ENCODE assay signal across 15 cellular contexts in the genomic region with DNA sequence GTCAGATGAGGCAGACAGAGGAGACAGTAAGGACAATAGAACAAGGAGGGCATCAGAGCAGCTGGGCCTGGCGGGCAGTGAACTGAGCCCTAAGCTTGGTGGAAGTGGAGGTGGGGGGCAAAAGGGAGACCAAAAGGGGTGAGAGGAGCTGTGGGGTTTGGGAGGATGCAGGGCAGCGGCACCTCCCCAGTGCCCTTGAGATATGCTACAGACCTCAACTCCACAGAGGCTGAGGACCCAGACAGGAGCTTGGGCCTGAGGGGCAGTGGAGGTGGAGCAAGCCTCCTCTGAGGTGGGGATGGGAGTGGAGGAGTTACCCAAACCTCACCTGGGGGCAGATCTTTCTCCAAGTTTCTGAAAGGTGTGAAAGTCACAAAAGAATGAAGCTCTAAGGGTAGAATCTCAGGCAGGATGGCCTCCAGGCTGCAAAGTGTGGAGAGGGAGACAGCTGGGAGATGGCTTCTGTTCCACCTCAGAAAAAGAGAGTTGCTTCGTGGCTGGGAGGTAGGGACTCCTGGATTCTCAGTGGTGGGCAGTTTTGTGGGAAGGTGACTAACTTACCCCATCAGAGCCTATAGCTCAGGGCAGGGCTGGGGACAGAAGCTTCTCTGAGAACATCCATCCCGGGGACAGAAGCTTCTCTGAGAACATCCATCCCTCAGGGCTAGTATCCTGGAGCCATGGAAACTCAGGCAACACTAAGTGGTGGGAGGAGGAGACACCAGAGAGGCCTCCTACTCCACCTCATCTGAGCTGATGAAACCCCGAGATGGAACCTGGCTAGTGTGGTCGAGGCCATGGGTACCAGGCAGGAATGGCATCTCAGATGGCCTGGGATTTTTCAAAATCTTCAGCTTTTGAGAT. TPM values are rescaled to one million over a fixed set of nuclear protein-coding genes. Genes with fewer than 3 reads are reported as not detected.
DNase-seq lines count a peak whose midpoint lies in the region; ATAC-seq, FAIRE-seq and TF ChIP-seq lines count a peak whose summit lies in the region.
"Had no signal": no experiment of that assay in that cellular context is flagged by ENCODE, and none has a peak within 500 bp of the region (broad histone marks: within the 10 kb centered on the region; RNA-seq: fewer than 3 reads in every experiment).

No MANE protein-coding gene starts in this region.

- peak overlapping the region in 1 of 2 donors; percentile 25 for H3K27ac ChIP-seq in breast epithelium
- H3K27ac ChIP-seq in thyroid gland = no peak overlapping the region

- peak overlapping the region; percentile 68 for H3K27ac Mint-ChIP-seq in MCF 10A (ENCODE audit: low read depth, unreplicated experiment)
- H3K27ac Mint-ChIP-seq in T-helper 17 cell = peak overlapping the region; percentile 70
- H3K27ac Mint-ChIP-seq in type B pancreatic cell = peak overlapping the region; percentile 75

- H3K36me3 Mint-ChIP-seq in MCF 10A (ENCODE audit: insufficient read depth, unreplicated experiment) = peaks cover 6% of the 10 kb centered on the region
- H3K36me3 Mint-ChIP-seq in T-helper 17 cell (ENCODE audit: low read depth) = no peaks in the 10 kb centered on the region
- H3K36me3 Mint-ChIP-seq in type B pancreatic cell = no peaks in the 10 kb centered on the region

- H3K4me1 Mint-ChIP-seq in MCF 10A (ENCODE audit: insufficient read depth, unreplicated experiment) = peaks cover 20% of the 10 kb centered on the region
- peaks cover 25% of the 10 kb centered on the region for H3K4me1 Mint-ChIP-seq in T-helper 17 cell
- peaks cover 20% of the 10 kb centered on the region for H3K4me1 Mint-ChIP-seq in type B pancreatic cell (ENCODE audit: unreplicated experiment)

- H3K9me3 ChIP-seq in breast epithelium = no peaks in the 10 kb centered on the region
- no peaks in the 10 kb centered on the region for H3K9me3 ChIP-seq in T-helper 17 cell (ENCODE audit: control insufficient read depth, low read length, poor library complexity, severe bottlenecking)
- no peaks in the 10 kb centered on the region for H3K9me3 ChIP-seq in iPS-15b (ENCODE audit: control insufficient read depth, insufficient read depth, low read length)
- H3K9me3 ChIP-seq in thyroid gland = no peaks in the 10 kb centered on the region
- H3K9me3 ChIP-seq: pancreas had no signal

- POLR2A ChIA-PET in MCF 10A (lab: Yijun Ruan, JAX) = interaction anchor here (0.7 to 5.7 kb wide), 6 partner anchors 12 to 371 kb away, joined by 3 to 71 read pairs (median 22); a partner anchor contains a TSS

- CTCF ChIA-PET in MCF 10A (lab: Yijun Ruan, JAX) = interaction anchor here (0.5 to 1.5 kb wide), 6 partner anchors 9 to 229 kb away, joined by 3 to 8 read pairs (median 4); no protein-coding TSS in a partner anchor

- 76 to 86% methylated on average over 6 of the region's 6 CpGs for WGBS in thyroid gland, 2 donors

- peak overlapping the region; percentile 28 for H3K4me3 Mint-ChIP-seq in MCF 10A (ENCODE audit: unreplicated experiment)
- H3K4me3 Mint-ChIP-seq in T-helper 17 cell = peak overlapping the region; percentile 19
- H3K4me3 Mint-ChIP-seq in type B pancreatic cell = peak overlapping the region; percentile 83

- TF ChIP-seq POLR2A in breast epithelium (IDR thresholded peaks at IDR 0.05) (no peak), thyroid gland (IDR thresholded peaks at IDR 0.05) (no peak)

- H3K9ac ChIP-seq in iPS-15b (ENCODE audit: low read depth, low read length) = no peak overlapping the region

- H3K4me1 ChIP-seq in breast epithelium (peaks cover 0 to 19% of the 10 kb centered on the region in 2 donors), iPS-15b (ENCODE audit: control insufficient read depth, insufficient read depth, low read length) (peaks cover 4% of the 10 kb centered on the region), thyroid gland (peaks cover 17 to 18% of the 10 kb centered on the region in 2 donors)

- no peaks in the 10 kb centered on the region for H3K27me3 ChIP-seq in breast epithelium
- H3K27me3 ChIP-seq in iPS-15b (ENCODE audit: control insufficient read depth, insufficient read depth, low read length) = peaks cover 11% of the 10 kb centered on the region
- no peaks in the 10 kb centered on the region for H3K27me3 ChIP-seq in thyroid gland
- H3K27me3 ChIP-seq: pancreas had no signal

- FAIRE-seq in HTR-8/SVneo (lab: Jason Lieb, UNC) = no peak
- FAIRE-seq: bronchial epithelial cell, pancreas had no signal

- intact Hi-C loops in MCF 10A (cut with micrococcal nuclease) = loop anchor here (10.0 kb wide), 1 partner anchor 149 kb away; a partner anchor contains a TSS
- intact Hi-C loops in breast epithelium (cut with DNase I; ENCODE audit: low total_unique reads) = loop anchor here (10.0 kb wide), 1 partner anchor 69 kb away; a partner anchor contains a TSS
- intact Hi-C loops in thyroid gland (cut with DNase I) = loop anchor here (5.0 to 10.0 kb wide), 2 partner anchors 71 to 229 kb away; a partner anchor contains a TSS

- DNase-seq in MCF 10A (ENCODE audit: unreplicated experiment) (no peak), breast epithelium (ENCODE audit: low spot score in 2 of 2) (no peak), T-helper 17 cell (no peak), type B pancreatic cell (ENCODE audit: extremely low spot score, unreplicated experiment) (no peak), kidney glomerular epithelial cell (lab: John Stamatoyannopoulos, UW) (no peak), HTR-8/SVneo (ENCODE audit: insufficient read length, low spot score) (no peak), thyroid gland (no peak)
- DNase-seq: activated CD8-positive, alpha-beta memory T cell treated with anti-CD3 and anti-CD28 coated beads for 24 hours; COR-L47; NCI-H1092; NCI-H69; stimulated activated CD4-positive, alpha-beta T cell treated with anti-CD3 and anti-CD28 coated beads, Interleukin-2, amount 100 ng/mL, for 24 hours had no signal

- H3K27me3 Mint-ChIP-seq in MCF 10A (ENCODE audit: insufficient read depth, unreplicated experiment) = peaks cover 16% of the 10 kb centered on the region
- H3K27me3 Mint-ChIP-seq in T-helper 17 cell = no peaks in the 10 kb centered on the region
- H3K27me3 Mint-ChIP-seq in type B pancreatic cell = peaks cover 4% of the 10 kb centered on the region

- H3K4me3 ChIP-seq in breast epithelium (no peak overlapping the region), iPS-15b (ENCODE audit: low read depth, low read length) (peak overlapping the region; percentile 70), thyroid gland (replicated peaks in 1 of 3) (no peak overlapping the region)

- no TSS peak for BruUV-seq in MCF 10A (replicated peaks; lab: Mats Ljungman, UMichigan)

- H3K9me3 Mint-ChIP-seq in MCF 10A (ENCODE audit: unreplicated experiment) = no peaks in the 10 kb centered on the region
- H3K9me3 Mint-ChIP-seq in type B pancreatic cell = no peaks in the 10 kb centered on the region

- ATAC-seq in T-helper 17 cell = no peak
- ATAC-seq: pancreas had no signal

- H3K36me3 ChIP-seq in breast epithelium (no peaks in the 10 kb centered on the region), iPS-15b (ENCODE audit: control insufficient read depth, insufficient read depth, low read length) (no peaks in the 10 kb centered on the region), thyroid gland (no peaks in the 10 kb centered on the region)
- H3K36me3 ChIP-seq: pancreas had no signal

- TF ChIP-seq CTCF in MCF 10A (IDR thresholded peaks at IDR 0.05; ENCODE audit: unreplicated experiment) = no peak
- no peak for TF ChIP-seq CTCF in breast epithelium (IDR thresholded peaks at IDR 0.05)
- no peak for TF ChIP-seq CTCF in type B pancreatic cell (conservative IDR thresholded peaks at IDR 0.05)
- TF ChIP-seq CTCF in thyroid gland (IDR thresholded peaks at IDR 0.05) = no peak

RNA-seq across cellular contexts. Expression of a gene that starts 2.3 kb away (rescaled TPM):
- total RNA-seq in MCF 10A (2022) = 57.8 and 62.8 TPM in 2 replicates
- 100 to 1,000 TPM in 2 of 3 donors, 10 to 100 TPM in 1; 99.2 to 110 (median 101) TPM for total RNA-seq in breast epithelium
- 100 to 1,000 TPM; 216 to 243 TPM for total RNA-seq in T-helper 17 cell
- 73.6 and 76.5 TPM in 2 replicates for total RNA-seq in type B pancreatic cell (ENCODE audit: low replicate concordance)
- 100 to 1,000 TPM in 3 of 4 donors, 10 to 100 TPM in 1; 91.9 to 156 (median 120) TPM for total RNA-seq in thyroid gland

Comparison
In these comparisons a context has a peak if more than half of its experiments do, and no peak if none do; other contexts are left out.
1. H3K4me3 Mint-ChIP-seq: peak in every context shown above with its lines; median percentile 83 in type B pancreatic cell; 28 in MCF 10A; 19 in T-helper 17 cell.